ENCODE assay signal across 8 cellular contexts in genomic region chr6:18262812-18263560, GRCh38. TPM values are rescaled to one million over a fixed set of nuclear protein-coding genes. Genes with fewer than 3 reads are reported as not detected.
DNase-seq lines count a peak whose midpoint lies in the region; ATAC-seq, FAIRE-seq and TF ChIP-seq lines count a peak whose summit lies in the region.

No MANE protein-coding gene starts in this region.

- H3K4me1 Mint-ChIP-seq in dendritic cell treated with granulocyte-macrophage colony-stimulating factor and Interleukin-4, amounts not matched to agents 40 ng/mL and 50 ng/mL, for 4 days (ENCODE audit: low read depth), result peaks cover 42% of the 10 kb centered on the region
- H3K4me1 Mint-ChIP-seq in naive thymus-derived CD4-positive, alpha-beta T cell, result peaks cover 39 to 62% (median 58%) of the 10 kb centered on the region in 7 donors

- no peaks in the 10 kb centered on the region for H3K9me3 Mint-ChIP-seq in dendritic cell treated with granulocyte-macrophage colony-stimulating factor and Interleukin-4, amounts not matched to agents 40 ng/mL and 50 ng/mL, for 4 days
- no peaks in the 10 kb centered on the region for H3K9me3 Mint-ChIP-seq in naive thymus-derived CD4-positive, alpha-beta T cell

- peaks cover 43% of the 10 kb centered on the region for H3K36me3 Mint-ChIP-seq in dendritic cell treated with granulocyte-macrophage colony-stimulating factor and Interleukin-4, amounts not matched to agents 40 ng/mL and 50 ng/mL, for 4 days (ENCODE audit: low read depth)
- peaks cover 0 to 28% (median 0%) of the 10 kb centered on the region in 5 donors for H3K36me3 Mint-ChIP-seq in naive thymus-derived CD4-positive, alpha-beta T cell

- in situ Hi-C loops in Caki2 (cut with HindIII; ENCODE audit: low pct_unique_long_range_greater_than_20kb, low sequenced_read_pairs), result no loop called here

- CTCF ChIA-PET in naive thymus-derived CD4-positive, alpha-beta T cell (lab: Charles Lee), result no interaction called here

- H3K27me3 Mint-ChIP-seq in dendritic cell treated with granulocyte-macrophage colony-stimulating factor and Interleukin-4, amounts not matched to agents 40 ng/mL and 50 ng/mL, for 4 days, result no peaks in the 10 kb centered on the region
- H3K27me3 Mint-ChIP-seq in naive thymus-derived CD4-positive, alpha-beta T cell, result no peaks in the 10 kb centered on the region

- H3K9me3 ChIP-seq in SK-N-MC (ENCODE audit: low read depth, low read length) (no peaks in the 10 kb centered on the region), upper lobe of right lung (no peaks in the 10 kb centered on the region)
- no peaks in the 10 kb centered on the region for H3K9me3 ChIP-seq in naive thymus-derived CD4-positive, alpha-beta T cell (ENCODE audit: control insufficient read depth in 2 of 3, low read length in 3 of 3)

- H3K27me3 ChIP-seq in naive thymus-derived CD4-positive, alpha-beta T cell (ENCODE audit: control insufficient read depth in 2 of 2, insufficient read depth in 2 of 2, low read length in 2 of 2), result no peaks in the 10 kb centered on the region
- H3K27me3 ChIP-seq in upper lobe of right lung, result no peaks in the 10 kb centered on the region

- peaks cover 52% of the 10 kb centered on the region for H3K36me3 ChIP-seq in SK-N-MC (ENCODE audit: insufficient read depth, low read length)
- peaks cover 0 to 2% (median 0%) of the 10 kb centered on the region in 3 experiments for H3K36me3 ChIP-seq in naive thymus-derived CD4-positive, alpha-beta T cell (ENCODE audit: control insufficient read depth in 2 of 3, insufficient read depth in 3 of 3, low read length in 3 of 3)
- H3K36me3 ChIP-seq in upper lobe of right lung, result peaks cover 2% of the 10 kb centered on the region

- H3K9ac ChIP-seq in SK-N-MC (ENCODE audit: insufficient read length), result peak overlapping the region; percentile 95

- H3K27ac ChIP-seq in SK-N-MC (peak overlapping the region; percentile 84), upper lobe of right lung (peak overlapping the region; percentile 90)
- peak overlapping the region; percentile 83 for H3K27ac ChIP-seq in naive thymus-derived CD4-positive, alpha-beta T cell (ENCODE audit: low read depth, low read length)

- H3K4me1 ChIP-seq in naive thymus-derived CD4-positive, alpha-beta T cell (ENCODE audit: control insufficient read depth in 2 of 2, insufficient read depth in 2 of 2, low read length in 2 of 2), result peaks cover 20 to 41% of the 10 kb centered on the region in 2 donors
- peaks cover 15% of the 10 kb centered on the region for H3K4me1 ChIP-seq in upper lobe of right lung

- H3K27ac Mint-ChIP-seq in dendritic cell treated with granulocyte-macrophage colony-stimulating factor and Interleukin-4, amounts not matched to agents 40 ng/mL and 50 ng/mL, for 4 days, result peak overlapping the region; percentile 96
- peak overlapping the region; percentile 70 to 98 (median 93) for H3K27ac Mint-ChIP-seq in naive thymus-derived CD4-positive, alpha-beta T cell

- H3K4me3 Mint-ChIP-seq in dendritic cell treated with granulocyte-macrophage colony-stimulating factor and Interleukin-4, amounts not matched to agents 40 ng/mL and 50 ng/mL, for 4 days, result peak overlapping the region; percentile 98
- H3K4me3 Mint-ChIP-seq in naive thymus-derived CD4-positive, alpha-beta T cell, result peak overlapping the region; percentile 87 to 99 (median 92)

- peak; percentile 40 for DNase-seq in Caki2 (ENCODE audit: low read depth)
- no peak for DNase-seq in SK-N-MC (ENCODE audit: low read depth, low spot score)
- peak in 7 of 9 donors; percentile 33 to 54 (median 44) for DNase-seq in naive thymus-derived CD4-positive, alpha-beta T cell
- DNase-seq in upper lobe of right lung, result no peak
- no peak for DNase-seq in HTR-8/SVneo (ENCODE audit: insufficient read length, low spot score)

- H3K4me3 ChIP-seq in SK-N-MC (peak overlapping the region; percentile 95), upper lobe of right lung (peak overlapping the region; percentile 90)
- H3K4me3 ChIP-seq in naive thymus-derived CD4-positive, alpha-beta T cell (ENCODE audit: low read length), result peak overlapping the region; percentile 66

- intact Hi-C loops in dendritic cell treated with granulocyte-macrophage colony-stimulating factor and Interleukin-4, amounts not matched to agents 40 ng/mL and 50 ng/mL, for 4 days (cut with micrococcal nuclease), result loop anchor here (5.0 to 10.0 kb wide), 4 partner anchors 59 to 239 kb away; partner anchors contain the start of genes KDM1B, RNF144B and TPMT
- intact Hi-C loops in naive thymus-derived CD4-positive, alpha-beta T cell (cut with micrococcal nuclease), result loop anchor here (1.0 to 10.0 kb wide), 7 partner anchors 18 to 1941 kb away; partner anchors contain the start of genes KDM1B (in 1 of the 2), NUP153 (in 1 of the 2) and TPMT (in 1 of the 2)
- intact Hi-C loops in upper lobe of right lung (cut with DNase I), result no loop called here

- TF ChIP-seq CTCF in upper lobe of right lung (IDR thresholded peaks at IDR 0.05), result no peak

- ATAC-seq in GM19328 (IDR thresholded peaks at IDR 0.05; ENCODE audit: unreplicated experiment), result peak; percentile 46
- ATAC-seq in HG03378 (IDR thresholded peaks at IDR 0.05; ENCODE audit: unreplicated experiment), result peak; percentile 64
- peak; percentile 39 for ATAC-seq in naive thymus-derived CD4-positive, alpha-beta T cell
- ATAC-seq in upper lobe of right lung, result no peak

- FAIRE-seq in HTR-8/SVneo (lab: Jason Lieb, UNC), result no peak

- POLR2A ChIA-PET in naive thymus-derived CD4-positive, alpha-beta T cell (lab: Charles Lee), result interaction anchor here (0.9 kb wide), 1 partner anchor 22 kb away, joined by 3 read pairs; no protein-coding TSS in a partner anchor

RNA-seq across cellular contexts. Expression of gene DEK, which starts 1.3 kb away (rescaled TPM):
- 153 and 164 TPM in 2 replicates for total RNA-seq in Caki2 (2014; rRNA removed; shearing (Covaris generic); ENCODE audit: low replicate concordance)
- 100 to 1,000 TPM in 3 of 5 experiments, 10 to 100 TPM in 2; 49.6 to 174 (median 101) TPM for total RNA-seq in naive thymus-derived CD4-positive, alpha-beta T cell
- polyA plus RNA-seq in naive thymus-derived CD4-positive, alpha-beta T cell, result 10 to 100 TPM; 41.6 to 51.6 TPM
- 64.9 TPM for total RNA-seq in upper lobe of right lung

Comparison
In these comparisons a context has a peak if more than half of its experiments do, and no peak if none do; other contexts are left out.
1. DNase-seq: peak in Caki2 (single experiment) and naive thymus-derived CD4-positive, alpha-beta T cell (7 of 9); none in SK-N-MC (single experiment), upper lobe of right lung (single experiment) and HTR-8/SVneo (single experiment).
2. Peak in every context shown above with its lines, with median percentiles within 50 percentile points of each other: H3K27ac ChIP-seq and H3K4me3 ChIP-seq.